Comparison of ENCODE assay signal across 10 cellular contexts in genomic region chr1:197924516-197925123, GRCh38. TPM values are rescaled to one million over a fixed set of nuclear protein-coding genes. Genes with fewer than 3 reads are reported as not detected.
DNase-seq lines count a peak whose midpoint lies in the region; ATAC-seq and TF ChIP-seq lines count a peak whose summit lies in the region.
"Had no signal": no experiment of that assay in that cellular context is flagged by ENCODE, and none has a peak within 500 bp of the region (broad histone marks: within the 10 kb centered on the region; RNA-seq: fewer than 3 reads in every experiment).

No MANE protein-coding gene starts in this region.

- peak; percentile 42 for ATAC-seq in HG03025 (IDR thresholded peaks at IDR 0.05; ENCODE audit: low FRiP score, unreplicated experiment)

- H3K27ac ChIP-seq in adrenal gland (no peak overlapping the region), vagina (no peak overlapping the region)
- H3K27ac ChIP-seq: neutrophil had no signal

- H3K9me3 ChIP-seq in BE2C (no peaks in the 10 kb centered on the region), adrenal gland (replicated peaks in 1 of 3) (no peaks in the 10 kb centered on the region), vagina (no peaks in the 10 kb centered on the region)
- H3K9me3 ChIP-seq: neutrophil had no signal

- intact Hi-C loops in adrenal gland (cut with DNase I), result loop anchor here in 1 of 2 donors (10.0 kb wide), 1 partner anchor 290 kb away; no protein-coding TSS in a partner anchor
- intact Hi-C loops in vagina (cut with DNase I), result no loop called here

- DNase-seq in BE2C (peak; percentile 53), GM13977 (ENCODE audit: low spot score) (peak; percentile 59), NCI-H2196 (lab: John Stamatoyannopoulos, UW; ENCODE audit: unreplicated experiment) (peak; percentile 15), adrenal gland (peak in 5 of 7 donors; percentile 19 to 68 (median 48)), kidney epithelial cell (ENCODE audit: low read depth) (no peak), vagina (ENCODE audit: extremely low spot score in 2 of 2) (no peak)
- no peak for DNase-seq in stimulated activated CD4-positive, alpha-beta T cell treated with anti-CD3 and anti-CD28 coated beads, Interleukin-1b, Interleukin-23, amount 100 ng/mL, for 48 hours

- H3K4me3 ChIP-seq in BE2C (ENCODE audit: low read depth, low read length) (no peak overlapping the region), adrenal gland (no peak overlapping the region), kidney epithelial cell (ENCODE audit: low read depth, low read length) (no peak overlapping the region), vagina (no peak overlapping the region)

- in situ Hi-C loops in GM13977 (cut with MboI; ENCODE audit: low pct_unique_long_range_greater_than_20kb, low sequenced_read_pairs, unreplicated experiment), result no loop called here

- peak; percentile 90 for TF ChIP-seq CTCF in BE2C (IDR thresholded peaks at IDR 0.05; ENCODE audit: low read depth, low read length)
- peak; percentile 67 for TF ChIP-seq CTCF in GM13977 (IDR thresholded peaks at IDR 0.05; ENCODE audit: extremely low read depth, insufficient read depth, missing control alignments)
- peak; percentile 20 to 64 (median 58) for TF ChIP-seq CTCF in adrenal gland (IDR thresholded peaks at IDR 0.05)
- TF ChIP-seq CTCF in kidney epithelial cell (IDR thresholded peaks at IDR 0.05; ENCODE audit: insufficient read depth, low read length, poor library complexity, severe bottlenecking), result peak; percentile 82
- TF ChIP-seq CTCF in vagina (IDR thresholded peaks at IDR 0.05), result peak in 2 of 3 experiments; percentile 20 to 45

- WGBS in adrenal gland, 4 donors, result 6 to 52% (median 41%) methylated on average over 2 to 4 of the region's 4 CpGs

- H3K27me3 ChIP-seq in BE2C, result no peaks in the 10 kb centered on the region
- peaks cover 53% of the 10 kb centered on the region for H3K27me3 ChIP-seq in adrenal gland
- peaks cover 41% of the 10 kb centered on the region for H3K27me3 ChIP-seq in kidney epithelial cell (ENCODE audit: control insufficient read depth, insufficient read depth, low read length)
- peaks cover 6% of the 10 kb centered on the region for H3K27me3 ChIP-seq in vagina

- TF ChIP-seq POLR2A in adrenal gland (IDR thresholded peaks at IDR 0.05), result no peak
- TF ChIP-seq POLR2A in vagina (IDR thresholded peaks at IDR 0.05), result no peak

- H3K36me3 ChIP-seq in BE2C, result peaks cover 26% of the 10 kb centered on the region
- H3K36me3 ChIP-seq in adrenal gland (replicated peaks in 1 of 2), result no peaks in the 10 kb centered on the region
- H3K36me3 ChIP-seq in kidney epithelial cell (ENCODE audit: control insufficient read depth, insufficient read depth, low read length), result no peaks in the 10 kb centered on the region
- H3K36me3 ChIP-seq in vagina, result no peaks in the 10 kb centered on the region
- H3K36me3 ChIP-seq: neutrophil had no signal

- H3K4me1 ChIP-seq in BE2C (peaks cover 6% of the 10 kb centered on the region), adrenal gland (replicated peaks in 1 of 2) (peaks cover 0 to 2% of the 10 kb centered on the region in 2 donors), vagina (peaks cover 9% of the 10 kb centered on the region)

RNA-seq across cellular contexts. Expression of gene LHX9, which starts 7.4 kb away (rescaled TPM):
- polyA plus RNA-seq in BE2C (2012; ENCODE audit: insufficient read depth, insufficient read length, low read depth), result 2.6 TPM
- total RNA-seq in adrenal gland (under 1 TPM in 3 of 8 donors, not detected in 5; 0.07 to 0.14 (median 0.08) TPM), kidney epithelial cell (0.07 and 0.13 TPM in 2 replicates), vagina (not detected)
- under 1 TPM; 0.03 to 0.16 (median 0.13) TPM for polyA plus RNA-seq in adrenal gland
- total RNA-seq: T-helper 1 cell treated with Interleukin-12 subunit alpha and Interleukin-12 subunit beta and Interleukin-4 antibody, amounts not matched to agents 30 ng/mL and 1 ng/mL, for 36 hours had no signal

RNA-seq across cellular contexts. Expression of gene C1orf53, which starts 22.2 kb away (rescaled TPM):
- polyA plus RNA-seq in BE2C (2012; ENCODE audit: insufficient read depth, insufficient read length, low read depth), result 5.1 TPM
- total RNA-seq in adrenal gland (10 to 100 TPM in 6 of 8 donors, 1 to 10 TPM in 2; 8.9 to 63.8 (median 13.2) TPM), kidney epithelial cell (8.2 and 9.9 TPM in 2 replicates), vagina (6.4 TPM)
- polyA plus RNA-seq in adrenal gland, result 10 to 100 TPM; 10.4 to 20.5 (median 15.4) TPM

Comparison
In these comparisons a context has a peak if more than half of its experiments do, and no peak if none do; other contexts are left out.
1. DNase-seq: peak in BE2C (single experiment), GM13977 (single experiment), NCI-H2196 (single experiment) and adrenal gland (5 of 7); none in kidney epithelial cell (single experiment), vagina (0 of 2) and stimulated activated CD4-positive, alpha-beta T cell treated with anti-CD3 and anti-CD28 coated beads, Interleukin-1b, Interleukin-23, amount 100 ng/mL, for 48 hours (single experiment).
2. CTCF ChIP-seq: peak in every context shown above with its lines; median percentile 90 in BE2C; 82 in kidney epithelial cell; 67 in GM13977; 58 in adrenal gland; 32 in vagina.